14 cellular contexts compared by ENCODE assay signal in genomic region chr3:133138017-133138416, GRCh38.
DNase-seq lines count a peak whose midpoint lies in the region; ATAC-seq lines count a peak whose summit lies in the region.
"Had no signal": no experiment of that assay in that cellular context is flagged by ENCODE, and none has a peak within 500 bp of the region (broad histone marks: within the 10 kb centered on the region; RNA-seq: fewer than 3 reads in every experiment).

No MANE protein-coding gene starts in this region.

- H3K9me3 Mint-ChIP-seq in activated naive CD4-positive, alpha-beta T cell treated with anti-CD3 and anti-CD28 coated beads for 36 hours = no peaks in the 10 kb centered on the region

- H3K4me1 Mint-ChIP-seq in activated naive CD4-positive, alpha-beta T cell treated with anti-CD3 and anti-CD28 coated beads for 36 hours (ENCODE audit: low read depth) = no peaks in the 10 kb centered on the region
- H3K4me1 Mint-ChIP-seq: T-helper 17 cell had no signal

- CTCF ChIA-PET in activated naive CD4-positive, alpha-beta T cell treated with anti-CD3 and anti-CD28 coated beads for 36 hours (lab: Charles Lee) = no interaction called here

- H3K27ac Mint-ChIP-seq in activated naive CD4-positive, alpha-beta T cell treated with anti-CD3 and anti-CD28 coated beads for 36 hours = no peak overlapping the region
- H3K27ac Mint-ChIP-seq: T-helper 17 cell had no signal

- peaks cover 10% of the 10 kb centered on the region for H3K27me3 Mint-ChIP-seq in activated naive CD4-positive, alpha-beta T cell treated with anti-CD3 and anti-CD28 coated beads for 36 hours (ENCODE audit: low read depth)

- peak; percentile 85 for ATAC-seq in GM18868 (IDR thresholded peaks at IDR 0.05; ENCODE audit: unreplicated experiment)
- peak; percentile 78 for ATAC-seq in GM21515 (IDR thresholded peaks at IDR 0.05; ENCODE audit: unreplicated experiment)
- peak; percentile 84 for ATAC-seq in HG03060 (IDR thresholded peaks at IDR 0.05; ENCODE audit: low read depth, unreplicated experiment)
- ATAC-seq: T-helper 17 cell had no signal

- intact Hi-C loops in activated naive CD4-positive, alpha-beta T cell treated with anti-CD3 and anti-CD28 coated beads for 36 hours (cut with micrococcal nuclease) = no loop called here

- H3K36me3 Mint-ChIP-seq in activated naive CD4-positive, alpha-beta T cell treated with anti-CD3 and anti-CD28 coated beads for 36 hours (ENCODE audit: low read depth) = no peaks in the 10 kb centered on the region

- no peak overlapping the region for H3K4me3 Mint-ChIP-seq in activated naive CD4-positive, alpha-beta T cell treated with anti-CD3 and anti-CD28 coated beads for 36 hours
- H3K4me3 Mint-ChIP-seq: T-helper 17 cell had no signal

- DNase-seq in NOMO-1 treated with DMSO at 0.1 percent for 48 hours (lab: John Stamatoyannopoulos, UW; ENCODE audit: unreplicated experiment) = peak; percentile 59
- DNase-seq in activated effector memory CD4-positive, alpha-beta T cell treated with Interleukin-2 at 50 U/mL for 16 hours = no peak
- no peak for DNase-seq in medulla oblongata (ENCODE audit: extremely low spot score)
- DNase-seq in activated naive CD4-positive, alpha-beta T cell treated with anti-CD3 and anti-CD28 coated beads for 36 hours = no peak
- DNase-seq in C1 segment of cervical spinal cord (lab: John Stamatoyannopoulos, UW) = no peak
- DNase-seq: activated CD8-positive, alpha-beta memory T cell treated with anti-CD3 and anti-CD28 coated beads for 24 hours; adrenal gland; heart left ventricle; NK-92 treated with Interleukin-12 subunit alpha and Interleukin-12 subunit beta, amount 100 ng/mL, for 24 hours; stimulated activated CD4-positive, alpha-beta T cell treated with anti-CD3 and anti-CD28 coated beads, Interleukin-2, amount 100 ng/mL, for 48 hours; T-helper 17 cell had no signal
